In the genomic region with DNA sequence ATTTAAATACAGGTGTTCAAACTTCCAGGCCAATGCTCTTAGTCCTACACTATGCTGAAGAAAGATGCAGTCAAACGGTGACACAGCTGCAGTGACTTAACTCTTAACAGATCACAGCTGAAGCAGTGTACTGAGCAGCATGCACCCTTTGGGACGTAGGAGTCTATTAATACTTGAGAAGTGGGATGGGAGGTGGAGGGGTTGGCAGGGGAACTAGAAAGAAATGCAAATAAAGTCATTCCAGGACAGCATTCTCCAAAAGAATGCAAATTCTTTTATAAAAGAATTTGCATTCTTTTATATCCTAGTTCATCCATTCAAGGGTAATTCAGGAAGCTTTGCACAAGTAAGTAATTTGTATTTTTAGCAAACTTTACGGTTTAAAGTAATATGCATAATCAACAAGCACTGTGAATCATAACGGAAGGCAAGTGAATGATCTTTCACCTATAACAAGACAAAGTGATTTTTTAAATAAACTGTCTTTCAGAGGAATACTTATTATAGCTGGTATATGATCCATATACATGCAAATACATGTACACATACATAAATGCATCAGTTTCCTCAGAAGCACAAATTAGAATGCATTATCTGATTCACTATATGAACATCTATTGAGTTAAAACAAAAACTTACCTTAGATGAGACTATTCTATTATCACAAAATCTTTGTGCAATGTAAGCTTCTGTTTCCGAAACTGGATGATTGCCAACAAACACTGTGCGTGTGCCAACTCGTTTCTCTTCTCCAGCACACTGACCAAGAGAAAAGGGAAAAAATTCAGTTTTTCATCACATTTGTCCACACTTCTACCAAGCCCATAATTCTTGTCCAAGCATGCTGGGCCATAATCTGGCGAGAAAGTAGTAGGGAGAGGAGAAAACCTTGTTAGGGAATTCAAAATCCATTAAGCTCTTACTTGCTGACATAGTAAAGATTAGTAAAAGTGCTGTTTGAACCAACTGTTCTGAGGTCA, we compare ENCODE assay signal across 11 cellular contexts.
DNase-seq lines count a peak whose midpoint lies in the region; TF ChIP-seq lines count a peak whose summit lies in the region.
"Had no signal": no experiment of that assay in that cellular context is flagged by ENCODE, and none has a peak within 500 bp of the region (broad histone marks: within the 10 kb centered on the region; RNA-seq: fewer than 3 reads in every experiment).

No MANE protein-coding gene starts in this region.

- no peaks in the 10 kb centered on the region for H3K27me3 ChIP-seq in brain microvascular endothelial cell (replicated peaks)
- H3K27me3 ChIP-seq in CD8-positive, alpha-beta memory T cell (ENCODE audit: insufficient read depth, low read length, poor library complexity, severe bottlenecking): no peaks in the 10 kb centered on the region

- H3K4me3 ChIP-seq in brain microvascular endothelial cell (ENCODE audit: low read depth, low read length): no peak overlapping the region
- no peak overlapping the region for H3K4me3 ChIP-seq in CD8-positive, alpha-beta memory T cell (ENCODE audit: low read length)

- H3K9me3 Mint-ChIP-seq in endothelial cell (ENCODE audit: unreplicated experiment): no peaks in the 10 kb centered on the region
- H3K9me3 Mint-ChIP-seq in CD8-positive, alpha-beta memory T cell: no peaks in the 10 kb centered on the region

- CTCF ChIA-PET in CD8-positive, alpha-beta memory T cell (lab: Charles Lee): no interaction called here

- peaks cover under 1% of the 10 kb centered on the region for H3K4me1 ChIP-seq in CD8-positive, alpha-beta memory T cell (ENCODE audit: insufficient read depth, low read length)

- POLR2A ChIA-PET in CD8-positive, alpha-beta memory T cell (lab: Charles Lee): no interaction called here

- in situ Hi-C loops in Caki2 (cut with HindIII; ENCODE audit: low pct_unique_long_range_greater_than_20kb, low sequenced_read_pairs) (no loop called here), brain microvascular endothelial cell (cut with HindIII; ENCODE audit: low pct_ligation_motif_present, low sequenced_read_pairs) (no loop called here)

- H3K27ac ChIP-seq in brain microvascular endothelial cell: no peak overlapping the region
- H3K27ac ChIP-seq in CD8-positive, alpha-beta memory T cell (ENCODE audit: low read depth, low read length): no peak overlapping the region
- H3K27ac ChIP-seq: VCaP had no signal

- H3K4me3 Mint-ChIP-seq in endothelial cell (ENCODE audit: unreplicated experiment): no peak overlapping the region
- no peak overlapping the region for H3K4me3 Mint-ChIP-seq in CD8-positive, alpha-beta memory T cell

- no peak overlapping the region for H3K27ac Mint-ChIP-seq in endothelial cell (ENCODE audit: unreplicated experiment)
- H3K27ac Mint-ChIP-seq in CD8-positive, alpha-beta memory T cell: no peak overlapping the region

- TF ChIP-seq CTCF in brain microvascular endothelial cell (IDR thresholded peaks at IDR 0.05; ENCODE audit: low read depth, low read length, missing control alignments) (no peak), endothelial cell (IDR thresholded peaks at IDR 0.05; ENCODE audit: unreplicated experiment) (no peak)

- peak; percentile 18 for DNase-seq in Caki2 (ENCODE audit: low read depth)
- DNase-seq in HT-29 (ENCODE audit: low spot score): peak; percentile 4
- DNase-seq in brain microvascular endothelial cell: peak; percentile 46
- DNase-seq in myocyte (ENCODE audit: low read depth): peak; percentile 30
- no peak for DNase-seq in NCI-H128 (lab: John Stamatoyannopoulos, UW; ENCODE audit: unreplicated experiment)
- no peak for DNase-seq in endothelial cell (ENCODE audit: low spot score)
- DNase-seq in CD8-positive, alpha-beta memory T cell: no peak
- DNase-seq in NK-92 (lab: John Stamatoyannopoulos, UW; ENCODE audit: unreplicated experiment): no peak
- DNase-seq: activated effector memory CD4-positive, alpha-beta T cell treated with Interleukin-2 at 50 U/mL for 16 hours; Kasumi-1 had no signal

- no peaks in the 10 kb centered on the region for H3K36me3 Mint-ChIP-seq in endothelial cell (ENCODE audit: low read depth, unreplicated experiment)
- H3K36me3 Mint-ChIP-seq in CD8-positive, alpha-beta memory T cell: peaks cover 0 to 24% (median 5%) of the 10 kb centered on the region in 3 donors

- peaks cover 13% of the 10 kb centered on the region for H3K4me1 Mint-ChIP-seq in endothelial cell (ENCODE audit: unreplicated experiment)
- peaks cover 6 to 19% (median 11%) of the 10 kb centered on the region in 3 donors for H3K4me1 Mint-ChIP-seq in CD8-positive, alpha-beta memory T cell

- no peaks in the 10 kb centered on the region for H3K9me3 ChIP-seq in CD8-positive, alpha-beta memory T cell (ENCODE audit: low read length)

- H3K36me3 ChIP-seq in brain microvascular endothelial cell (replicated peaks): no peaks in the 10 kb centered on the region
- no peaks in the 10 kb centered on the region for H3K36me3 ChIP-seq in CD8-positive, alpha-beta memory T cell (ENCODE audit: insufficient read depth, low read length)

- H3K27me3 Mint-ChIP-seq in endothelial cell (ENCODE audit: unreplicated experiment): no peaks in the 10 kb centered on the region
- no peaks in the 10 kb centered on the region for H3K27me3 Mint-ChIP-seq in CD8-positive, alpha-beta memory T cell

Comparison
In these comparisons a context has a peak if more than half of its experiments do, and no peak if none do; other contexts are left out.
1. DNase-seq: peak in Caki2 (single experiment), HT-29 (single experiment), brain microvascular endothelial cell (single experiment) and myocyte (single experiment); none in NCI-H128 (single experiment), endothelial cell (single experiment), CD8-positive, alpha-beta memory T cell (0 of 5) and NK-92 (single experiment).